ENCODE assay signal across 29 cellular contexts in genomic region chr10:24961582-24961981, GRCh38. TPM values are rescaled to one million over a fixed set of nuclear protein-coding genes. Genes with fewer than 3 reads are reported as not detected.
"Had no signal": no experiment of that assay in that cellular context is flagged by ENCODE, and none has a peak within 500 bp of the region (broad histone marks: within the 10 kb centered on the region; RNA-seq: fewer than 3 reads in every experiment).

No MANE protein-coding gene starts in this region.

- H3K4me3 ChIP-seq: esophagus squamous epithelium had no signal

- H3K27me3 Mint-ChIP-seq: activated CD8-positive, alpha-beta T cell treated with anti-CD3 and anti-CD28 coated beads for 36 hours; activated naive CD8-positive, alpha-beta T cell; activated T-helper 17 cell treated with anti-CD3 and anti-CD28 coated beads, Interleukin-2, amount 50 U/mL, for 72 hours had no signal

- H3K9me3 ChIP-seq: esophagus squamous epithelium had no signal

- DNase-seq: activated B cell treated with CpG ODN at 0.5 μM for 24 hours; activated CD4-positive, alpha-beta T cell treated with anti-CD3 and anti-CD28 coated beads for 48 hours; activated CD4-positive, alpha-beta T cell treated with anti-CD3 and anti-CD28 coated beads, Interleukin-2, amount 50 U/mL, for 1 hour; activated CD4-positive, alpha-beta T cell treated with anti-CD3 and anti-CD28 coated beads, Interleukin-2, amount 50 U/mL, for 48 hours; activated CD8-positive, alpha-beta memory T cell treated with anti-CD3 and anti-CD28 coated beads for 24 hours; activated CD8-positive, alpha-beta T cell treated with anti-CD3 and anti-CD28 coated beads for 36 hours; activated effector memory CD4-positive, alpha-beta T cell treated with Interleukin-2 at 50 U/mL for 16 hours; activated gamma-delta T cell treated with Interleukin-2 at 50 U/mL for 16 hours; activated naive CD4-positive, alpha-beta T cell treated with anti-CD3 and anti-CD28 coated beads, Interleukin-2, amount 50 U/mL, for 16 hours; activated naive CD4-positive, alpha-beta T cell treated with Interleukin-2 at 50 U/mL for 16 hours; activated T-cell treated with anti-CD3 and anti-CD28 coated beads, Interleukin-2, amount 50 U/mL, for 4 hours; amniotic stem cell; anterior cingulate cortex; brain microvascular endothelial cell; caudate nucleus; cortex of kidney; effector CD8-positive, alpha-beta T cell; esophagus squamous epithelium; foreskin fibroblast; head of caudate nucleus; T-helper 1 cell; T-helper 17 cell; T1000; WERI-Rb-1 had no signal

- H3K9me3 Mint-ChIP-seq: activated B cell treated with CpG ODN at 0.5 μM for 24 hours; activated CD8-positive, alpha-beta T cell treated with anti-CD3 and anti-CD28 coated beads for 36 hours; activated T-cell treated with anti-CD3 and anti-CD28 coated beads, Interleukin-2, amount 50 U/mL, for 4 hours; activated T-helper 17 cell treated with anti-CD3 and anti-CD28 coated beads, Interleukin-2, amount 50 U/mL, for 72 hours; T-helper 2 cell treated with Interferon-gamma antibody and Interleukin-4, amounts not matched to agents 5 μg/mL and 100 μg/mL, for 36 hours had no signal

- H3K36me3 ChIP-seq: brain microvascular endothelial cell, esophagus squamous epithelium, WERI-Rb-1 had no signal

- H3K27ac Mint-ChIP-seq: activated B cell treated with CpG ODN at 0.5 μM for 24 hours; activated CD8-positive, alpha-beta T cell treated with anti-CD3 and anti-CD28 coated beads for 36 hours; activated naive CD8-positive, alpha-beta T cell; activated T-helper 17 cell treated with anti-CD3 and anti-CD28 coated beads, Interleukin-2, amount 50 U/mL, for 72 hours; T-helper 17 cell; T-helper 2 cell treated with Interferon-gamma antibody and Interleukin-4, amounts not matched to agents 5 μg/mL and 100 μg/mL, for 36 hours had no signal

- ATAC-seq: activated CD4-positive, CD25-positive, alpha-beta regulatory T cell treated with anti-CD3 and anti-CD28 coated beads, Interleukin-2, amount 50 U/mL, for 24 hours; activated CD8-positive, alpha-beta T cell treated with anti-CD3 and anti-CD28 coated beads for 36 hours; activated T-cell treated with anti-CD3 and anti-CD28 coated beads, Interleukin-2, amount 50 U/mL, for 4 hours; activated T-helper 17 cell treated with anti-CD3 and anti-CD28 coated beads, Interleukin-2, amount 50 U/mL, for 72 hours; T-helper 17 cell had no signal

- H3K27ac ChIP-seq: brain microvascular endothelial cell, epithelial cell of prostate, esophagus squamous epithelium, WERI-Rb-1 had no signal

- H3K4me1 Mint-ChIP-seq: activated B cell treated with CpG ODN at 0.5 μM for 24 hours; activated T-helper 17 cell treated with anti-CD3 and anti-CD28 coated beads, Interleukin-2, amount 50 U/mL, for 72 hours; T-helper 17 cell had no signal

- H3K27me3 ChIP-seq: brain microvascular endothelial cell, esophagus squamous epithelium had no signal

- H3K4me3 Mint-ChIP-seq: activated B cell treated with CpG ODN at 0.5 μM for 24 hours; activated CD8-positive, alpha-beta T cell treated with anti-CD3 and anti-CD28 coated beads for 36 hours; activated naive CD8-positive, alpha-beta T cell; activated T-cell treated with anti-CD3 and anti-CD28 coated beads, Interleukin-2, amount 50 U/mL, for 4 hours; activated T-helper 17 cell treated with anti-CD3 and anti-CD28 coated beads, Interleukin-2, amount 50 U/mL, for 72 hours; T-helper 17 cell; T-helper 2 cell treated with Interferon-gamma antibody and Interleukin-4, amounts not matched to agents 5 μg/mL and 100 μg/mL, for 36 hours had no signal

RNA-seq across cellular contexts. Expression of gene PRTFDC1, which starts 9.2 kb away (rescaled TPM):
- total RNA-seq: activated B cell treated with CpG ODN at 0.5 μM for 24 hours had no signal

RNA-seq across cellular contexts. Expression of gene ENKUR, which starts 54.4 kb away (rescaled TPM):
- total RNA-seq: activated B cell treated with CpG ODN at 0.5 μM for 24 hours; activated CD8-positive, alpha-beta T cell treated with anti-CD3 and anti-CD28 coated beads for 36 hours; activated T-cell treated with anti-CD3 and anti-CD28 coated beads, Interleukin-2, amount 50 U/mL, for 4 hours had no signal
